1 cellular context compared by ENCODE assay signal in genomic region chr9:134026561-134026960, GRCh38.
TF ChIP-seq lines count a peak whose summit lies in the region.

No MANE protein-coding gene starts in this region.

TF ChIP-seq in GM23338, 12 proteins besides CTCF, POLR2A, EP300 and RAD21 (continued from another document):
- TF ChIP-seq ETS1 (IDR thresholded peaks at IDR 0.05), result no peak
- TF ChIP-seq REST (IDR thresholded peaks at IDR 0.05; ENCODE audit: unreplicated experiment), result no peak
- TF ChIP-seq NANOG (IDR thresholded peaks at IDR 0.05; ENCODE audit: borderline replicate concordance), result no peak
- TF ChIP-seq STAT1 (IDR thresholded peaks at IDR 0.05; ENCODE audit: unreplicated experiment), result no peak
